Comparison of ENCODE assay signal across 11 cellular contexts in genomic region chr10:119509909-119510451, GRCh38. TPM values are rescaled to one million over a fixed set of nuclear protein-coding genes. Genes with fewer than 3 reads are reported as not detected.
DNase-seq lines count a peak whose midpoint lies in the region; ATAC-seq and TF ChIP-seq lines count a peak whose summit lies in the region.
"Had no signal": no experiment of that assay in that cellular context is flagged by ENCODE, and none has a peak within 500 bp of the region (broad histone marks: within the 10 kb centered on the region; RNA-seq: fewer than 3 reads in every experiment).

No MANE protein-coding gene starts in this region.

- WGBS in adrenal gland, 4 donors: 62 to 76% (median 63%) methylated on average over 7 to 10 of the region's 10 CpGs

- H3K4me1 Mint-ChIP-seq in activated naive CD4-positive, alpha-beta T cell treated with anti-CD3 and anti-CD28 coated beads for 36 hours (ENCODE audit: low read depth): peaks cover 55% of the 10 kb centered on the region

- intact Hi-C loops in activated naive CD4-positive, alpha-beta T cell treated with anti-CD3 and anti-CD28 coated beads for 36 hours (cut with micrococcal nuclease): no loop called here
- intact Hi-C loops in adrenal gland (cut with DNase I) (no loop called here), left lung (cut with DNase I) (no loop called here), tibial artery (cut with DNase I; ENCODE audit: low total_unique reads) (no loop called here)

- no peaks in the 10 kb centered on the region for H3K4me1 ChIP-seq in adrenal gland (replicated peaks in 1 of 2)
- no peaks in the 10 kb centered on the region for H3K4me1 ChIP-seq in left lung
- peaks cover 0 to 12% (median 8%) of the 10 kb centered on the region in 4 donors for H3K4me1 ChIP-seq in tibial artery

- CTCF ChIA-PET in activated naive CD4-positive, alpha-beta T cell treated with anti-CD3 and anti-CD28 coated beads for 36 hours (lab: Charles Lee): interaction anchor here (1.1 to 1.5 kb wide), 2 partner anchors 33 to 91 kb away, joined by 3 to 4 read pairs; partner anchors contain the start of gene RGS10

- peaks cover 60% of the 10 kb centered on the region for H3K36me3 Mint-ChIP-seq in activated naive CD4-positive, alpha-beta T cell treated with anti-CD3 and anti-CD28 coated beads for 36 hours (ENCODE audit: low read depth)

- H3K27me3 ChIP-seq in adrenal gland: no peaks in the 10 kb centered on the region
- H3K27me3 ChIP-seq in left lung: no peaks in the 10 kb centered on the region
- H3K27me3 ChIP-seq in tibial artery: no peaks in the 10 kb centered on the region
- H3K27me3 ChIP-seq: dorsolateral prefrontal cortex had no signal

- H3K9me3 Mint-ChIP-seq in activated naive CD4-positive, alpha-beta T cell treated with anti-CD3 and anti-CD28 coated beads for 36 hours: no peaks in the 10 kb centered on the region

- H3K27me3 Mint-ChIP-seq in activated naive CD4-positive, alpha-beta T cell treated with anti-CD3 and anti-CD28 coated beads for 36 hours (ENCODE audit: low read depth): no peaks in the 10 kb centered on the region

- no peak for DNase-seq in activated naive CD4-positive, alpha-beta T cell treated with anti-CD3 and anti-CD28 coated beads for 36 hours
- no peak for DNase-seq in activated naive CD4-positive, alpha-beta T cell treated with Interleukin-2 at 50 U/mL for 16 hours
- peak; percentile 39 to 86 (median 80) for DNase-seq in adrenal gland
- no peak for DNase-seq in left lung
- peak; percentile 61 to 90 for DNase-seq in tibial artery
- DNase-seq in NCI-H2081 (lab: John Stamatoyannopoulos, UW): no peak
- DNase-seq in GM10266 (ENCODE audit: extremely low spot score): no peak
- DNase-seq: ACHN, dorsolateral prefrontal cortex, WERI-Rb-1 had no signal

- H3K27ac Mint-ChIP-seq in activated naive CD4-positive, alpha-beta T cell treated with anti-CD3 and anti-CD28 coated beads for 36 hours: peak overlapping the region; percentile 20

- TF ChIP-seq POLR2A in adrenal gland (IDR thresholded peaks at IDR 0.05): no peak

- H3K27ac ChIP-seq in adrenal gland: no peak overlapping the region
- H3K27ac ChIP-seq in left lung: no peak overlapping the region
- peak overlapping the region; percentile 17 to 65 for H3K27ac ChIP-seq in tibial artery
- H3K27ac ChIP-seq: dorsolateral prefrontal cortex, WERI-Rb-1 had no signal

- no peak overlapping the region for H3K4me3 ChIP-seq in adrenal gland
- no peak overlapping the region for H3K4me3 ChIP-seq in left lung
- no peak overlapping the region for H3K4me3 ChIP-seq in tibial artery
- H3K4me3 ChIP-seq: dorsolateral prefrontal cortex had no signal

- TF ChIP-seq CTCF in adrenal gland (IDR thresholded peaks at IDR 0.05): no peak
- no peak for TF ChIP-seq CTCF in left lung (IDR thresholded peaks at IDR 0.05)
- TF ChIP-seq CTCF in tibial artery (IDR thresholded peaks at IDR 0.05): no peak
- TF ChIP-seq CTCF in GM10266 (IDR thresholded peaks at IDR 0.05; ENCODE audit: control insufficient read depth, insufficient read depth, low read depth, missing control alignments): no peak

- no peak overlapping the region for H3K4me3 Mint-ChIP-seq in activated naive CD4-positive, alpha-beta T cell treated with anti-CD3 and anti-CD28 coated beads for 36 hours

- no peaks in the 10 kb centered on the region for H3K9me3 ChIP-seq in adrenal gland (replicated peaks in 1 of 3)
- H3K9me3 ChIP-seq in left lung: no peaks in the 10 kb centered on the region
- H3K9me3 ChIP-seq in tibial artery: no peaks in the 10 kb centered on the region

- ATAC-seq in left lung (peak; percentile 33), GM21723 (IDR thresholded peaks at IDR 0.05; ENCODE audit: unreplicated experiment) (no peak)

- no peaks in the 10 kb centered on the region for H3K36me3 ChIP-seq in adrenal gland (replicated peaks in 1 of 2)
- peaks cover 0 to 23% of the 10 kb centered on the region in 2 donors for H3K36me3 ChIP-seq in left lung
- no peaks in the 10 kb centered on the region for H3K36me3 ChIP-seq in tibial artery

RNA-seq across cellular contexts. Expression of gene RGS10, which starts 32.5 kb away (rescaled TPM):
- 100 to 1,000 TPM; 234 to 240 TPM for total RNA-seq in activated naive CD4-positive, alpha-beta T cell treated with anti-CD3 and anti-CD28 coated beads for 36 hours
- 10 to 100 TPM in 7 of 8 donors, 1 to 10 TPM in 1; 9.7 to 28.1 (median 15.7) TPM for total RNA-seq in adrenal gland
- 10 to 100 TPM; 12.4 to 26.0 (median 19.8) TPM for polyA plus RNA-seq in adrenal gland
- total RNA-seq in left lung: 10 to 100 TPM; 23.3 to 26.7 TPM

Comparison
In these comparisons a context has a peak if more than half of its experiments do, and no peak if none do; other contexts are left out.
1. DNase-seq: peak in adrenal gland (7 of 7) and tibial artery (2 of 2); none in activated naive CD4-positive, alpha-beta T cell treated with anti-CD3 and anti-CD28 coated beads for 36 hours (single experiment), activated naive CD4-positive, alpha-beta T cell treated with Interleukin-2 at 50 U/mL for 16 hours (single experiment), left lung (0 of 2), NCI-H2081 (0 of 2) and GM10266 (single experiment).
2. H3K27ac ChIP-seq: peak in tibial artery (2 of 2); none in adrenal gland (0 of 5) and left lung (0 of 2).
3. RNA of gene RGS10, which starts 32.5 kb away (total RNA-seq): 234 to 240 TPM in activated naive CD4-positive, alpha-beta T cell treated with anti-CD3 and anti-CD28 coated beads for 36 hours; 23.3 to 26.7 TPM in left lung and 9.7 to 28.1 TPM in adrenal gland; every median in the first group is over 4 times any median in the second.